In the genomic region with DNA sequence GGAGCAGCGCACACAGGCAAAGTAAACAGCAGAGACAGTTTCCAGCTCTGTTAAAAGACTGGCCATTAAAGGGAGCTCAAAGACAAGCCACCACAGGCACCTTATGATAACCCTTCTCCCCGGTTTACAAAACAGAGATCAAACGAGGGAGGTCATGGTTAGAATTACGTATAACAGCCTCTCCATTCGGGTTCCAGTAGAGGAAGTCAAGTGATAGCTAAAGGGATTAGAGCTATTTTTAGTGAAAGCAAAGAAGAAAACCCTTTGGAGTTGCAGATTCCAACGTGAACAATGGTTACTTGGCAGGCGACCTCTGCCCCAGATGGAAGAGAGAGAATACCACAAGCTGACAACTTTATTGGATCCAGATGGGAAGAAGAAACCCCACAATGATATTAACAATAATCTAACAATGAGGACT, we compare ENCODE assay signal across 16 cellular contexts. TPM values are rescaled to one million over a fixed set of nuclear protein-coding genes. Genes with fewer than 3 reads are reported as not detected.
DNase-seq lines count a peak whose midpoint lies in the region; ATAC-seq lines count a peak whose summit lies in the region.
"Had no signal": no experiment of that assay in that cellular context is flagged by ENCODE, and none has a peak within 500 bp of the region (broad histone marks: within the 10 kb centered on the region; RNA-seq: fewer than 3 reads in every experiment).

No MANE protein-coding gene starts in this region.

- no peak overlapping the region for H2BK15ac ChIP-seq in mesendoderm (replicated peaks; ENCODE audit: low read depth)

- no peak overlapping the region for H3K27ac ChIP-seq in CD4-positive, alpha-beta memory T cell (ENCODE audit: low read depth, low read length)
- no peak overlapping the region for H3K27ac ChIP-seq in mesendoderm (ENCODE audit: low read depth, low read length)
- H3K27ac ChIP-seq: adrenal gland, testis had no signal

- CTCF ChIA-PET in CD4-positive, alpha-beta memory T cell (lab: Charles Lee; ENCODE audit: partially characterized antibody), result interaction anchor here (0.6 to 2.5 kb wide), 8 partner anchors 10 to 490 kb away, joined by 3 to 14 read pairs (median 4); no protein-coding TSS in a partner anchor

- no peak overlapping the region for H2BK120ac ChIP-seq in mesendoderm (ENCODE audit: low read depth, low read length)

- DNase-seq in CD4-positive, alpha-beta memory T cell, result peak in 4 of 5 donors; percentile 36 to 50 (median 46)
- DNase-seq in H7 (peak; percentile 64), brain pericyte (ENCODE audit: low read depth, low spot score) (peak; percentile 20), mesendoderm (peak; percentile 55), NCI-H526 (lab: John Stamatoyannopoulos, UW) (no peak), ecto neural progenitor cell (ENCODE audit: low spot score) (no peak)
- no peak for DNase-seq in activated T-helper 2 cell treated with anti-CD3 and anti-CD28 coated beads, Interferon-gamma antibody, Interleukin-2, Interleukin-4, amounts not matched to agents 10 μg/mL and 5 μg/mL and 100 μg/mL, durations not matched to agents 14 hours and 24 hours and 36 hours (ENCODE audit: low spot score)
- DNase-seq: activated CD4-positive, alpha-beta T cell treated with anti-CD3 and anti-CD28 coated beads for 1 hour; adrenal gland; NCI-H226; stimulated activated CD4-positive, alpha-beta T cell treated with anti-CD3 and anti-CD28 coated beads, Interleukin-4, amount 100 ng/mL, for 24 hours; testis had no signal

- H3K4me3 Mint-ChIP-seq in CD4-positive, alpha-beta memory T cell, result peak overlapping the region in 4 of 8 donors; percentile 3 to 57 (median 41)
- H3K4me3 Mint-ChIP-seq in activated T-helper 2 cell treated with anti-CD3 and anti-CD28 coated beads, Interferon-gamma antibody, Interleukin-2, Interleukin-4, amounts not matched to agents 10 μg/mL and 5 μg/mL and 100 μg/mL, durations not matched to agents 14 hours and 24 hours and 36 hours (ENCODE audit: low read depth), result no peak overlapping the region

- H3K4me2 ChIP-seq in mesendoderm (ENCODE audit: low read length), result no peak overlapping the region

- H3K4me1 ChIP-seq in CD4-positive, alpha-beta memory T cell (ENCODE audit: insufficient read depth, low read length), result peaks cover 11% of the 10 kb centered on the region
- H3K4me1 ChIP-seq in mesendoderm (ENCODE audit: control insufficient read depth, low read depth, low read length), result no peaks in the 10 kb centered on the region
- H3K4me1 ChIP-seq: adrenal gland, testis had no signal

- no peak overlapping the region for H3K9ac ChIP-seq in mesendoderm (ENCODE audit: low read length)

- H3K9me3 Mint-ChIP-seq in CD4-positive, alpha-beta memory T cell, result no peaks in the 10 kb centered on the region
- H3K9me3 Mint-ChIP-seq in activated T-helper 2 cell treated with anti-CD3 and anti-CD28 coated beads, Interferon-gamma antibody, Interleukin-2, Interleukin-4, amounts not matched to agents 10 μg/mL and 5 μg/mL and 100 μg/mL, durations not matched to agents 14 hours and 24 hours and 36 hours, result no peaks in the 10 kb centered on the region

- no peaks in the 10 kb centered on the region for H3K36me3 ChIP-seq in CD4-positive, alpha-beta memory T cell (ENCODE audit: insufficient read depth, low read length)
- H3K36me3 ChIP-seq in H7 (replicated peaks; ENCODE audit: control insufficient read depth, insufficient read depth, low read length) (no peaks in the 10 kb centered on the region), mesendoderm (ENCODE audit: control insufficient read depth, insufficient read depth, low read length) (no peaks in the 10 kb centered on the region)
- H3K36me3 ChIP-seq: adrenal gland had no signal

- H3K79me1 ChIP-seq in mesendoderm (ENCODE audit: low read length), result no peaks in the 10 kb centered on the region

- H3K4me1 Mint-ChIP-seq in CD4-positive, alpha-beta memory T cell, result peaks cover 11 to 24% (median 15%) of the 10 kb centered on the region in 4 donors
- H3K4me1 Mint-ChIP-seq in activated T-helper 2 cell treated with anti-CD3 and anti-CD28 coated beads, Interferon-gamma antibody, Interleukin-2, Interleukin-4, amounts not matched to agents 10 μg/mL and 5 μg/mL and 100 μg/mL, durations not matched to agents 14 hours and 24 hours and 36 hours (ENCODE audit: low read depth), result peaks cover 3% of the 10 kb centered on the region

- H3K4me3 ChIP-seq in CD4-positive, alpha-beta memory T cell (ENCODE audit: low read length in 2 of 2), result no peak overlapping the region
- H3K4me3 ChIP-seq in H7 (ENCODE audit: insufficient read depth, low read depth, low read length) (no peak overlapping the region), mesendoderm (ENCODE audit: low read length) (no peak overlapping the region)
- H3K4me3 ChIP-seq: adrenal gland, testis had no signal

- H2AK5ac ChIP-seq in mesendoderm (ENCODE audit: low read length), result no peak overlapping the region

- no peak overlapping the region for H3K18ac ChIP-seq in mesendoderm (ENCODE audit: low read length)

- no peak overlapping the region for H4K8ac ChIP-seq in mesendoderm (ENCODE audit: low read depth, low read length)

- POLR2A ChIA-PET in CD4-positive, alpha-beta memory T cell (lab: Charles Lee; ENCODE audit: partially characterized antibody), result interaction anchor here (2.7 kb wide), 1 partner anchor 11 kb away, joined by 29 read pairs; no protein-coding TSS in a partner anchor

- intact Hi-C loops in CD4-positive, alpha-beta memory T cell (cut with micrococcal nuclease), result loop anchor here (1.0 kb wide), 1 partner anchor 490 kb away; no protein-coding TSS in a partner anchor
- intact Hi-C loops in activated T-helper 2 cell treated with anti-CD3 and anti-CD28 coated beads, Interferon-gamma antibody, Interleukin-2, Interleukin-4, amounts not matched to agents 10 μg/mL and 5 μg/mL and 100 μg/mL, durations not matched to agents 14 hours and 24 hours and 36 hours (cut with micrococcal nuclease), result no loop called here

- H3K9me3 ChIP-seq in CD4-positive, alpha-beta memory T cell (ENCODE audit: control insufficient read depth in 1 of 2, low read length in 2 of 2), result no peaks in the 10 kb centered on the region
- H3K9me3 ChIP-seq: adrenal gland, testis had no signal

- H3K4ac ChIP-seq in mesendoderm (ENCODE audit: low read depth, low read length), result no peak overlapping the region

- H2BK5ac ChIP-seq in mesendoderm (ENCODE audit: low read length), result no peak overlapping the region

- H3K36me3 Mint-ChIP-seq in CD4-positive, alpha-beta memory T cell, result no peaks in the 10 kb centered on the region
- no peaks in the 10 kb centered on the region for H3K36me3 Mint-ChIP-seq in activated T-helper 2 cell treated with anti-CD3 and anti-CD28 coated beads, Interferon-gamma antibody, Interleukin-2, Interleukin-4, amounts not matched to agents 10 μg/mL and 5 μg/mL and 100 μg/mL, durations not matched to agents 14 hours and 24 hours and 36 hours (ENCODE audit: low read depth)

- H3K27ac Mint-ChIP-seq in CD4-positive, alpha-beta memory T cell, result peak overlapping the region in 5 of 7 donors; percentile 1 to 76 (median 38)
- H3K27ac Mint-ChIP-seq in activated T-helper 2 cell treated with anti-CD3 and anti-CD28 coated beads, Interferon-gamma antibody, Interleukin-2, Interleukin-4, amounts not matched to agents 10 μg/mL and 5 μg/mL and 100 μg/mL, durations not matched to agents 14 hours and 24 hours and 36 hours, result no peak overlapping the region

- no peak overlapping the region for H3K56ac ChIP-seq in mesendoderm (ENCODE audit: low read length)

- WGBS in mesendoderm (ENCODE audit: extremely low coverage, insufficient coverage, low lambda C conversion rate), result no CpG with 5 or more reads among the region's 7 CpGs

- no peaks in the 10 kb centered on the region for H3K27me3 Mint-ChIP-seq in CD4-positive, alpha-beta memory T cell
- H3K27me3 Mint-ChIP-seq in activated T-helper 2 cell treated with anti-CD3 and anti-CD28 coated beads, Interferon-gamma antibody, Interleukin-2, Interleukin-4, amounts not matched to agents 10 μg/mL and 5 μg/mL and 100 μg/mL, durations not matched to agents 14 hours and 24 hours and 36 hours (ENCODE audit: low read depth), result peaks cover 12% of the 10 kb centered on the region

- no peaks in the 10 kb centered on the region for H3K27me3 ChIP-seq in CD4-positive, alpha-beta memory T cell (ENCODE audit: insufficient read depth, low read length)
- H3K27me3 ChIP-seq in H7 (ENCODE audit: control insufficient read depth, insufficient read depth, low read length) (no peaks in the 10 kb centered on the region), mesendoderm (ENCODE audit: insufficient read depth, low read length, poor library complexity) (no peaks in the 10 kb centered on the region)
- H3K27me3 ChIP-seq: adrenal gland, testis had no signal

- no peak overlapping the region for H3K23ac ChIP-seq in mesendoderm (ENCODE audit: low read length)

- no peaks in the 10 kb centered on the region for H3K79me2 ChIP-seq in mesendoderm (ENCODE audit: control insufficient read depth, insufficient read depth, low read length)

- no peak overlapping the region for H4K5ac ChIP-seq in mesendoderm (ENCODE audit: low read length)

- no peak for ATAC-seq in HG02678 (IDR thresholded peaks at IDR 0.05; ENCODE audit: unreplicated experiment)

RNA-seq across cellular contexts. Expression of gene EDAR, which starts 31.2 kb away (rescaled TPM):
- total RNA-seq in CD4-positive, alpha-beta memory T cell, result 1 to 10 TPM; 5.8 to 6.3 TPM
- 1 to 10 TPM; 3.0 to 3.5 TPM for polyA plus RNA-seq in CD4-positive, alpha-beta memory T cell
- 0.03 and 0.11 TPM in 2 replicates for total RNA-seq in H7 (2014; rRNA removed; shearing (Covaris generic))
- 0.17 TPM for polyA plus RNA-seq in mesendoderm (2013, experiment 1 of 2)
- polyA plus RNA-seq in mesendoderm (2013, experiment 2 of 2), result 0.10 TPM
- 0.11 TPM in 2 replicates for total RNA-seq in activated T-helper 2 cell treated with anti-CD3 and anti-CD28 coated beads, Interferon-gamma antibody, Interleukin-2, Interleukin-4, amounts not matched to agents 10 μg/mL and 5 μg/mL and 100 μg/mL, durations not matched to agents 14 hours and 24 hours and 36 hours
- total RNA-seq: adrenal gland, endothelial cell of umbilical vein, osteoblast, SK-MEL-5 had no signal
- polyA plus RNA-seq: adrenal gland, endothelial cell of umbilical vein had no signal

Comparison
In these comparisons a context has a peak if more than half of its experiments do, and no peak if none do; other contexts are left out.
1. DNase-seq: peak in CD4-positive, alpha-beta memory T cell (4 of 5), H7 (single experiment), brain pericyte (single experiment) and mesendoderm (single experiment); none in activated T-helper 2 cell treated with anti-CD3 and anti-CD28 coated beads, Interferon-gamma antibody, Interleukin-2, Interleukin-4, amounts not matched to agents 10 μg/mL and 5 μg/mL and 100 μg/mL, durations not matched to agents 14 hours and 24 hours and 36 hours (single experiment), NCI-H526 (0 of 2) and ecto neural progenitor cell (single experiment).